ENCODE assay signal across 1 cellular context in genomic region chr17:50359998-50360461, GRCh38.
TF ChIP-seq lines count a peak whose summit lies in the region.

No MANE protein-coding gene starts in this region.

TF ChIP-seq in K562, 482 proteins besides CTCF, POLR2A, EP300 and RAD21:
- TF ChIP-seq KLF16 (IDR thresholded peaks at IDR 0.05) (no peak), RBFOX2 (IDR thresholded peaks at IDR 0.05; ENCODE audit: low read depth, low read length) (peak; percentile 32; the same call in 1 of the 2 replicates), POLR2G (IDR thresholded peaks at IDR 0.05; ENCODE audit: low read depth, low read length) (peak; percentile 63)
